ENCODE assay signal across 25 cellular contexts in the genomic region with DNA sequence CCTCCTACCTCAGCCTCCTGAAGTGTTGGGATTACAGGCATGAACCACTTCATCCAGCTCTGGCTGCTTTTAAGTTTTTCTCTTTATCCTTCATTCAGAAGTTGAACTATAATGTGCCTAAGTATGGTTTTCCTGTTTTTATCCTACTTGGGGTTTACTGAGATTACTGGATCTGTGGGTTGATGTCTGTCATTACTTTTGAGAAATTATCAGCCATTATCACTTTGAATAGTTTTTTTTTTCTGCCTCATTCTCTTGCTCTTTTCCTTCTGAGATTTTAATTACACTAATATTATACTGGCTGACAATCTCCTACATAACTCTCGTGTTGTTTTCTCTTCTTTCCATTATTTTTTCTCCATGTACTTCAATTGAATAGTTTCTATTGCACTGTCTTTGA.
"Had no signal": no experiment of that assay in that cellular context is flagged by ENCODE, and none has a peak within 500 bp of the region (broad histone marks: within the 10 kb centered on the region; RNA-seq: fewer than 3 reads in every experiment).

No MANE protein-coding gene starts in this region.

- ATAC-seq: naive thymus-derived CD8-positive, alpha-beta T cell; natural killer cell treated with Interleukin-12 subunit alpha and Interleukin-12 subunit beta and Interleukin-15 and Interleukin-18, amount 100 ng/mL, for 72 hours; psoas muscle; right cardiac atrium; right lobe of liver; stimulated activated effector memory CD8-positive, alpha-beta T cell treated with anti-CD3 and anti-CD28 coated beads, Interleukin-12 subunit alpha, Interleukin-12 subunit beta, amount 100 ng/mL, for 72 hours; stimulated activated naive B cell treated with anti-CD40 and anti-IgM and Interleukin-4, amounts not matched to agents 10 μg/mL and 1 μg/mL and 100 μg/mL, for 72 hours had no signal

- H3K4me3 Mint-ChIP-seq: naive thymus-derived CD8-positive, alpha-beta T cell; natural killer cell treated with Interleukin-12 subunit alpha and Interleukin-12 subunit beta and Interleukin-15 and Interleukin-18, amount 100 ng/mL, for 72 hours; nephron progenitor cell; neural crest cell; stimulated activated effector memory CD8-positive, alpha-beta T cell treated with anti-CD3 and anti-CD28 coated beads, Interleukin-12 subunit alpha, Interleukin-12 subunit beta, amount 100 ng/mL, for 72 hours; stimulated activated naive B cell treated with anti-CD40 and anti-IgM and Interleukin-4, amounts not matched to agents 10 μg/mL and 1 μg/mL and 100 μg/mL, for 72 hours; stimulated activated naive CD8-positive, alpha-beta T cell treated with anti-CD3 and anti-CD28 coated beads, Interleukin-15, Interleukin-2, amounts not matched to agents 100 ng/mL and 50 ng/mL, for 24 hours had no signal

- DNase-seq: naive thymus-derived CD8-positive, alpha-beta T cell; nephron progenitor cell; nucleus accumbens; posterior cingulate gyrus; psoas muscle; right cardiac atrium; right lobe of liver; sigmoid colon; small intestine; stimulated activated CD4-positive, alpha-beta T cell treated with anti-CD3 and anti-CD28 coated beads, Interleukin-15, amount 100 ng/mL, for 24 hours; stimulated activated CD4-positive, alpha-beta T cell treated with anti-CD3 and anti-CD28 coated beads, Interleukin-2, amount 100 ng/mL, for 24 hours; stimulated activated CD4-positive, alpha-beta T cell treated with anti-CD3 and anti-CD28 coated beads, Interleukin-2, amount 100 ng/mL, for 48 hours; stimulated activated CD4-positive, alpha-beta T cell treated with anti-CD3 and anti-CD28 coated beads, Interleukin-4, amount 100 ng/mL, for 24 hours; stimulated activated naive B cell treated with anti-CD40 and anti-IgM and Interleukin-4, amounts not matched to agents 10 μg/mL and 1 μg/mL and 100 μg/mL, for 72 hours; stimulated activated naive CD4-positive, alpha-beta T cell treated with Interleukin-2 at 50 U/mL for 16 hours; stomach; thyroid gland; trophoblast cell; upper lobe of left lung had no signal

- H3K36me3 Mint-ChIP-seq: naive thymus-derived CD8-positive, alpha-beta T cell; natural killer cell treated with Interleukin-12 subunit alpha and Interleukin-12 subunit beta and Interleukin-15 and Interleukin-18, amount 100 ng/mL, for 72 hours; stimulated activated effector memory CD8-positive, alpha-beta T cell treated with anti-CD3 and anti-CD28 coated beads, Interleukin-12 subunit alpha, Interleukin-12 subunit beta, amount 100 ng/mL, for 72 hours; stimulated activated naive B cell treated with anti-CD40 and anti-IgM and Interleukin-4, amounts not matched to agents 10 μg/mL and 1 μg/mL and 100 μg/mL, for 72 hours had no signal

- H3K9me3 Mint-ChIP-seq: natural killer cell treated with Interleukin-12 subunit alpha and Interleukin-12 subunit beta and Interleukin-15 and Interleukin-18, amount 100 ng/mL, for 72 hours; stimulated activated effector memory CD8-positive, alpha-beta T cell treated with anti-CD3 and anti-CD28 coated beads, Interleukin-12 subunit alpha, Interleukin-12 subunit beta, amount 100 ng/mL, for 72 hours; stimulated activated naive CD8-positive, alpha-beta T cell treated with anti-CD3 and anti-CD28 coated beads, Interleukin-15, Interleukin-2, amounts not matched to agents 100 ng/mL and 50 ng/mL, for 24 hours had no signal

- H3K4me1 Mint-ChIP-seq: naive thymus-derived CD8-positive, alpha-beta T cell; nephron progenitor cell; neural crest cell; stimulated activated effector memory CD8-positive, alpha-beta T cell treated with anti-CD3 and anti-CD28 coated beads, Interleukin-12 subunit alpha, Interleukin-12 subunit beta, amount 100 ng/mL, for 72 hours; stimulated activated naive B cell treated with anti-CD40 and anti-IgM and Interleukin-4, amounts not matched to agents 10 μg/mL and 1 μg/mL and 100 μg/mL, for 72 hours had no signal

- FAIRE-seq: small intestine, urothelium cell line had no signal

- H3K27me3 Mint-ChIP-seq: progenitor cell of endocrine pancreas had no signal

- H3K27ac Mint-ChIP-seq: naive thymus-derived CD8-positive, alpha-beta T cell; natural killer cell treated with Interleukin-12 subunit alpha and Interleukin-12 subunit beta and Interleukin-15 and Interleukin-18, amount 100 ng/mL, for 72 hours; nephron progenitor cell; progenitor cell of endocrine pancreas; stimulated activated effector memory CD8-positive, alpha-beta T cell treated with anti-CD3 and anti-CD28 coated beads, Interleukin-12 subunit alpha, Interleukin-12 subunit beta, amount 100 ng/mL, for 72 hours; stimulated activated naive B cell treated with anti-CD40 and anti-IgM and Interleukin-4, amounts not matched to agents 10 μg/mL and 1 μg/mL and 100 μg/mL, for 72 hours; stimulated activated naive CD8-positive, alpha-beta T cell treated with anti-CD3 and anti-CD28 coated beads, Interleukin-15, Interleukin-2, amounts not matched to agents 100 ng/mL and 50 ng/mL, for 24 hours had no signal
